Comparison of ENCODE assay signal across 9 cellular contexts in the genomic region with DNA sequence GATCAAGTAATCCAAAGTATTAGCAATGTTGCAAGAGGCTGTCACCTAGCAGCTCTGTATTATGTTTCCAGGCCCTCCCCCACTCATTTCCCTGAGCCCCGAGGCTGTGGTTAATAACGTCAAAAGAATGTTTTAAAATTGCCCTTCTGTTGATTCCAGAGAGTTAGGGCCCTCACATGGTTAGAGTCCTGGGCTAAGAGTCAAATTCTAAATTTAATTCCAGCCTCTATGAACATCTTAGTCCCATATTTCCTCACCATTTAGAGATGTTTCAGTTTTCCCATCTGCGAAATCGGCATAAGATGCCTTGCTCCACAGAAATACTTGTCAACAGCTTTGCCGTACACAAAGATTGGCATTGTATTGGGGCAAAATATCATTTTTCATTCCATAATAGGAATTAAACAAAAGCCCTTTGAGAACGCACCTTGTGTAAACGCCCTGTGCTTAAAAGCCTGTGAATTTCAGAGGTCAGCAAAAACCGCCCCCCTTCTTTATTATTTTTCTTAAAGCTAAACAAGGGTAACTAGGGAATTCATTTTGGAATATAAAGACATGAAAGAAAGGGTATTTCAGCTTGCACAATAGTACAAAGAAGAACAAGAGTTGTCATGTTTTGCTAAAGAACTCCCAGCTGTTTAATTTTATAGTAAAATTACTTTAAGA.
A peak's percentile ranks its signal among the peaks of the same experiment; 100 is the strongest.
DNase-seq lines count a peak whose midpoint lies in the region; ATAC-seq, FAIRE-seq and TF ChIP-seq lines count a peak whose summit lies in the region.
"Had no signal": no experiment of that assay in that cellular context is flagged by ENCODE, and none has a peak within 500 bp of the region (broad histone marks: within the 10 kb centered on the region; RNA-seq: fewer than 3 reads in every experiment).

No MANE protein-coding gene starts in this region.

- no peaks in the 10 kb centered on the region for H3K9me3 Mint-ChIP-seq in dendritic cell treated with granulocyte-macrophage colony-stimulating factor and Interleukin-4, amounts not matched to agents 40 ng/mL and 50 ng/mL, for 4 days

- no peak for FAIRE-seq in pancreas (lab: Jason Lieb, UNC)

- no peaks in the 10 kb centered on the region for H3K27me3 Mint-ChIP-seq in dendritic cell treated with granulocyte-macrophage colony-stimulating factor and Interleukin-4, amounts not matched to agents 40 ng/mL and 50 ng/mL, for 4 days

- WGBS in pancreas, 2 donors: 57 to 60% methylated on average over 8 of the region's 8 CpGs

- peaks cover 10% of the 10 kb centered on the region for H3K36me3 Mint-ChIP-seq in dendritic cell treated with granulocyte-macrophage colony-stimulating factor and Interleukin-4, amounts not matched to agents 40 ng/mL and 50 ng/mL, for 4 days (ENCODE audit: low read depth)

- DNase-seq in COR-L47 (lab: John Stamatoyannopoulos, UW): peak; percentile 30
- peak; percentile 29 for DNase-seq in NCI-H2081 treated with DMSO at 0.1 percent for 48 hours (lab: John Stamatoyannopoulos, UW)
- no peak for DNase-seq in pancreas
- no peak for DNase-seq in NCI-H446 treated with DMSO at 0.1 percent for 48 hours (lab: John Stamatoyannopoulos, UW)
- DNase-seq in HuH-7 (ENCODE audit: low spot score): no peak
- DNase-seq in caudate nucleus (lab: John Stamatoyannopoulos, UW): no peak
- DNase-seq in nucleus accumbens (lab: John Stamatoyannopoulos, UW): no peak

- no peak overlapping the region for H3K4me3 Mint-ChIP-seq in dendritic cell treated with granulocyte-macrophage colony-stimulating factor and Interleukin-4, amounts not matched to agents 40 ng/mL and 50 ng/mL, for 4 days

- H3K9me3 ChIP-seq in pancreas: no peaks in the 10 kb centered on the region

- H3K27ac Mint-ChIP-seq in dendritic cell treated with granulocyte-macrophage colony-stimulating factor and Interleukin-4, amounts not matched to agents 40 ng/mL and 50 ng/mL, for 4 days: peak overlapping the region; percentile 45

- peak in 3 of 4 donors; percentile 17 to 51 (median 26) for ATAC-seq in pancreas

- H3K27ac ChIP-seq in pancreas: peak overlapping the region in 3 of 4 donors; percentile 6 to 37 (median 8)
- no peak overlapping the region for H3K27ac ChIP-seq in caudate nucleus (ENCODE audit: low read depth, low read length)

- peaks cover 33% of the 10 kb centered on the region for H3K4me1 Mint-ChIP-seq in dendritic cell treated with granulocyte-macrophage colony-stimulating factor and Interleukin-4, amounts not matched to agents 40 ng/mL and 50 ng/mL, for 4 days (ENCODE audit: low read depth)

- peaks cover 8 to 19% (median 18%) of the 10 kb centered on the region in 3 donors for H3K4me1 ChIP-seq in pancreas

- intact Hi-C loops in dendritic cell treated with granulocyte-macrophage colony-stimulating factor and Interleukin-4, amounts not matched to agents 40 ng/mL and 50 ng/mL, for 4 days (cut with micrococcal nuclease): loop anchor here (5.0 to 10.0 kb wide), 2 partner anchors 135 to 398 kb away; partner anchors contain the start of gene ARID5B
- intact Hi-C loops in pancreas (cut with DNase I): loop anchor here in 1 of 3 donors (5.0 kb wide), 1 partner anchor 215 kb away; no protein-coding TSS in a partner anchor

- no peak for TF ChIP-seq CTCF in pancreas (IDR thresholded peaks at IDR 0.05)

- H3K36me3 ChIP-seq in pancreas: no peaks in the 10 kb centered on the region

- no peaks in the 10 kb centered on the region for H3K27me3 ChIP-seq in pancreas

- no peak overlapping the region for H3K4me3 ChIP-seq in pancreas
- H3K4me3 ChIP-seq: lung had no signal

Comparison
In these comparisons a context has a peak if more than half of its experiments do, and no peak if none do; other contexts are left out.
1. DNase-seq: peak in COR-L47 (single experiment) and NCI-H2081 treated with DMSO at 0.1 percent for 48 hours (single experiment); none in pancreas (0 of 6), NCI-H446 treated with DMSO at 0.1 percent for 48 hours (single experiment), HuH-7 (single experiment), caudate nucleus (0 of 61) and nucleus accumbens (0 of 56).